1 cellular context compared by ENCODE assay signal in genomic region chr2:20048488-20049443, GRCh38.
TF ChIP-seq lines count a peak whose summit lies in the region.

No MANE protein-coding gene starts in this region.

TF ChIP-seq in GM12878, 131 proteins besides CTCF, POLR2A, EP300 and RAD21:
- TF ChIP-seq YY1 (IDR thresholded peaks at IDR 0.05; ENCODE audit: low read depth, low read length) (no peak), CEBPB (IDR thresholded peaks at IDR 0.05; ENCODE audit: borderline replicate concordance in 1 of 2, low read depth in 2 of 2, low read length in 2 of 2) (no peak), SUPT20H (IDR thresholded peaks at IDR 0.05; ENCODE audit: borderline replicate concordance, control insufficient read depth, low read depth, low read length) (no peak), ATF3 (IDR thresholded peaks at IDR 0.05; ENCODE audit: borderline replicate concordance, extremely low read depth, low read depth, low read length) (no peak), ZBTB40 (IDR thresholded peaks at IDR 0.05; ENCODE audit: borderline replicate concordance) (no peak), ATF7 (IDR thresholded peaks at IDR 0.05; ENCODE audit: low read depth) (no peak), CUX1 (IDR thresholded peaks at IDR 0.05; ENCODE audit: insufficient replicate concordance, low read depth, low read length) (no peak), SMARCA5 (IDR thresholded peaks at IDR 0.05) (no peak), KDM1A (IDR thresholded peaks at IDR 0.05; ENCODE audit: borderline replicate concordance) (no peak), SIN3A (IDR thresholded peaks at IDR 0.05; ENCODE audit: low read depth, low read length) (no peak), EGR1 (IDR thresholded peaks at IDR 0.05; ENCODE audit: borderline replicate concordance in 1 of 2, low read depth in 2 of 2, low read length in 2 of 2) (no peak), E2F8 (IDR thresholded peaks at IDR 0.05; ENCODE audit: low read depth, partially characterized antibody) (no peak), IKZF1 (conservative IDR thresholded peaks at IDR 0.05) (no peak), TCF12 (IDR thresholded peaks at IDR 0.05; ENCODE audit: low read depth, low read length) (no peak), HDGF (IDR thresholded peaks at IDR 0.05) (no peak), BCLAF1 (IDR thresholded peaks at IDR 0.05) (no peak)
